In genomic region chr1:29810121-29811120, GRCh38 we compare ENCODE assay signal across 13 cellular contexts.
"Had no signal": no experiment of that assay in that cellular context is flagged by ENCODE, and none has a peak within 500 bp of the region (broad histone marks: within the 10 kb centered on the region; RNA-seq: fewer than 3 reads in every experiment).

No MANE protein-coding gene starts in this region.

- ATAC-seq: activated T-cell treated with anti-CD3 and anti-CD28 coated beads, Interleukin-2, amount 50 U/mL, for 72 hours; WTC11 had no signal

- H3K4me1 Mint-ChIP-seq: mesothelial cell of epicardium, neural crest cell had no signal

- H3K4me3 Mint-ChIP-seq: activated T-cell treated with anti-CD3 and anti-CD28 coated beads, Interleukin-2, amount 50 U/mL, for 72 hours; mesothelial cell of epicardium; neural crest cell; T-helper 1 cell treated with Interleukin-12 subunit alpha and Interleukin-12 subunit beta and Interleukin-4 antibody, amounts not matched to agents 30 μg/mL and 1 μg/mL, for 36 hours; WTC11 had no signal

- H3K9me3 Mint-ChIP-seq: activated T-cell treated with anti-CD3 and anti-CD28 coated beads, Interleukin-2, amount 50 U/mL, for 72 hours; mesothelial cell of epicardium; T-helper 1 cell treated with Interleukin-12 subunit alpha and Interleukin-12 subunit beta and Interleukin-4 antibody, amounts not matched to agents 30 μg/mL and 1 μg/mL, for 36 hours; WTC11 had no signal

- H3K4me1 ChIP-seq: breast epithelium, parathyroid adenoma, transverse colon had no signal

- DNase-seq: activated CD4-positive, alpha-beta T cell treated with anti-CD3 and anti-CD28 coated beads, Interleukin-2, amount 50 U/mL, for 1 hour; activated naive CD4-positive, alpha-beta T cell; activated T-cell treated with anti-CD3 and anti-CD28 coated beads, Interleukin-2, amount 50 U/mL, for 72 hours; left ventricle myocardium superior; substantia nigra; transverse colon had no signal

- H3K27me3 ChIP-seq: breast epithelium, heart left ventricle had no signal

- H3K36me3 Mint-ChIP-seq: mesothelial cell of epicardium, WTC11 had no signal

- H3K79me2 ChIP-seq: parathyroid adenoma had no signal

- H3K27ac ChIP-seq: breast epithelium, heart left ventricle, parathyroid adenoma, transverse colon had no signal

- H3K36me3 ChIP-seq: breast epithelium, heart left ventricle, transverse colon had no signal

- H3K4me3 ChIP-seq: breast epithelium, heart left ventricle, transverse colon had no signal

- H2AFZ ChIP-seq: parathyroid adenoma had no signal

- H3K27ac Mint-ChIP-seq: activated T-cell treated with anti-CD3 and anti-CD28 coated beads, Interleukin-2, amount 50 U/mL, for 72 hours; mesothelial cell of epicardium; T-helper 1 cell treated with Interleukin-12 subunit alpha and Interleukin-12 subunit beta and Interleukin-4 antibody, amounts not matched to agents 30 μg/mL and 1 μg/mL, for 36 hours; WTC11 had no signal

- H3K9me3 ChIP-seq: breast epithelium, heart left ventricle, transverse colon had no signal
